Comparison of ENCODE assay signal across 1 cellular context in the genomic region with DNA sequence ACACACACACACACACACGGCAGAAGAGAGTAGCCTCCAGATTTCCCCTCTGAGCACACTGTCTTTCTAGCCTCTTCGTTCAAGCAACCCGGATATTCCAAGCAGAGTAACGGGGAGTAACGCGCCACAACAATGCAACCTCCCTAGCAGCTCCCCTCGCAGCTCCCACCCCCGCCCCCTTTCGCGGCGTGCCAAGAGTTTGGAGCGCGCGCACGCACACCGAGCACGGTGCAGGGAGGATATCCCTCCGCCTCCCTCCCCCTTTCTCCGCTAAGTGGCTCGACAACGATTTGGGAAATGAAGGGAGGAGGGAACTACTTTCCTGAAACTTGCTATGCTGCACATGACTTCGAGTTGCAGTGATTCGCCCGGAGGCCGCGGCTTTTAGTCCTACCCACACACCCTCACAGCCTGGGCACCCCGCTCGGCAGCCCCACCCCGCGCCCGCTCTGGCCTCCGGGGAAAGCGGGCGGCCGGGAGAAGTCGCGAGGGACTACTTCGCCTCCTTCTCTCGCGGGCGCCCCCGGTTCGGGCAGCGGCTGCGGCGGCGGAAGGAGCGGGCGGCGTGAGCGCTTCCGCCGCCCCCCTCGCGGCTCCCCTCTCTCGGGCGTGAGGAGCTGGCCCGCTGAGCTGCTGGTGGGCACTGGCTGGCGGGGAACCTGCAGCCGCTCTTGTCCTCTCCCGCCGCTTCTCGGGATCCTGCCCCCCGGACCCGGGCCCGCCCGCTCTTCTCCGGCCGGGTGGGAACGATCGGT.
TF ChIP-seq lines count a peak whose summit lies in the region.

No MANE protein-coding gene starts in this region.

TF ChIP-seq in HepG2, 621 proteins besides CTCF, POLR2A, EP300 and RAD21 (continued from another document and continues in another):
- TF ChIP-seq POGK (CRISPR knock-in tag; conservative IDR thresholded peaks at IDR 0.05) (no peak), KLF11 (CRISPR knock-in tag; IDR thresholded peaks at IDR 0.05) (0 out of 2 replicates have a peak, but pooled peaks have one; percentile 10), PRMT3 (CRISPR knock-in tag; IDR thresholded peaks at IDR 0.05; ENCODE audit: borderline replicate concordance, low read depth) (no peak), HMG20A (CRISPR knock-in tag; IDR thresholded peaks at IDR 0.05; ENCODE audit: borderline replicate concordance) (no peak), TBP (CRISPR knock-in tag; IDR thresholded peaks at IDR 0.05) (no peak), ZNF841 (CRISPR knock-in tag; IDR thresholded peaks at IDR 0.05; ENCODE audit: borderline replicate concordance) (no peak), MED13 (CRISPR knock-in tag; IDR thresholded peaks at IDR 0.05) (no peak), ZNF687 (CRISPR knock-in tag; IDR thresholded peaks at IDR 0.05) (peak; percentile 81), CHCHD3 (CRISPR knock-in tag; IDR thresholded peaks at IDR 0.05) (peak; percentile 54; the same call in 1 of the 2 replicates), ZNF264 (CRISPR knock-in tag; IDR thresholded peaks at IDR 0.05) (no peak), ZNF180 (CRISPR knock-in tag; IDR thresholded peaks at IDR 0.05; ENCODE audit: borderline replicate concordance, low read depth) (no peak), SIX1 (CRISPR knock-in tag; IDR thresholded peaks at IDR 0.05; ENCODE audit: borderline replicate concordance) (no peak), NR2F2 (IDR thresholded peaks at IDR 0.05; ENCODE audit: borderline replicate concordance, low read depth) (no peak), ZNF496 (CRISPR knock-in tag; IDR thresholded peaks at IDR 0.05; ENCODE audit: insufficient replicate concordance) (no peak), ZNF709 (CRISPR knock-in tag; IDR thresholded peaks at IDR 0.05) (0 out of 2 replicates have a peak, but pooled peaks have one; percentile 43), MTF1 (CRISPR knock-in tag; IDR thresholded peaks at IDR 0.05) (no peak), JARID2 (CRISPR knock-in tag; IDR thresholded peaks at IDR 0.05; ENCODE audit: insufficient replicate concordance) (no peak), ZNF577 (CRISPR knock-in tag; IDR thresholded peaks at IDR 0.05; ENCODE audit: borderline replicate concordance, low read depth) (no peak), HIVEP1 (CRISPR knock-in tag; IDR thresholded peaks at IDR 0.05) (no peak), ZFAT (CRISPR knock-in tag; conservative IDR thresholded peaks at IDR 0.05) (no peak), ZNF562 (CRISPR knock-in tag; IDR thresholded peaks at IDR 0.05; ENCODE audit: borderline replicate concordance) (no peak), YY1 (IDR thresholded peaks at IDR 0.05; ENCODE audit: insufficient read depth, insufficient replicate concordance, low read depth, low read length) (no peak), FOXK1 (CRISPR knock-in tag; IDR thresholded peaks at IDR 0.05; ENCODE audit: borderline replicate concordance, low read depth) (no peak), ERF (CRISPR knock-in tag; IDR thresholded peaks at IDR 0.05) (0 out of 2 replicates have a peak, but pooled peaks have one; percentile 3), ZNF691 (CRISPR knock-in tag; IDR thresholded peaks at IDR 0.05; ENCODE audit: borderline replicate concordance, low read depth) (no peak), ETV6 (CRISPR knock-in tag; conservative IDR thresholded peaks at IDR 0.05) (no peak), ZBTB39 (CRISPR knock-in tag; IDR thresholded peaks at IDR 0.05) (no peak), SAP130 (CRISPR knock-in tag; IDR thresholded peaks at IDR 0.05; ENCODE audit: low read depth) (peak; percentile 54; the same call in 1 of the 2 replicates), FOXA1 (IDR thresholded peaks at IDR 0.05) (no peak), FOXA1 (CRISPR knock-in tag; IDR thresholded peaks at IDR 0.05) (no peak), NFIB (CRISPR knock-in tag; IDR thresholded peaks at IDR 0.05; ENCODE audit: borderline replicate concordance) (no peak), ZNF674 (CRISPR knock-in tag; IDR thresholded peaks at IDR 0.05; ENCODE audit: low read depth) (no peak), ZNF430 (CRISPR knock-in tag; IDR thresholded peaks at IDR 0.05) (no peak), PITX1 (CRISPR knock-in tag; IDR thresholded peaks at IDR 0.05) (peak; percentile 20; the same call in 1 of the 2 replicates), NR3C1 (CRISPR knock-in tag; IDR thresholded peaks at IDR 0.05) (no peak), KDM1A (CRISPR knock-in tag; IDR thresholded peaks at IDR 0.05) (no peak), MAZ (IDR thresholded peaks at IDR 0.05; ENCODE audit: borderline replicate concordance, low read depth, low read length) (peak; percentile 92), MAZ (CRISPR knock-in tag; IDR thresholded peaks at IDR 0.05; ENCODE audit: low read depth) (0 out of 2 replicates have a peak, but pooled peaks have one; percentile 70)
- TF ChIP-seq, protein P1, sequence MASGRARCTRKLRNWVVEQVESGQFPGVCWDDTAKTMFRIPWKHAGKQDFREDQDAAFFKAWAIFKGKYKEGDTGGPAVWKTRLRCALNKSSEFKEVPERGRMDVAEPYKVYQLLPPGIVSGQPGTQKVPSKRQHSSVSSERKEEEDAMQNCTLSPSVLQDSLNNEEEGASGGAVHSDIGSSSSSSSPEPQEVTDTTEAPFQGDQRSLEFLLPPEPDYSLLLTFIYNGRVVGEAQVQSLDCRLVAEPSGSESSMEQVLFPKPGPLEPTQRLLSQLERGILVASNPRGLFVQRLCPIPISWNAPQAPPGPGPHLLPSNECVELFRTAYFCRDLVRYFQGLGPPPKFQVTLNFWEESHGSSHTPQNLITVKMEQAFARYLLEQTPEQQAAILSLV (CRISPR knock-in tag; IDR thresholded peaks at IDR 0.05; ENCODE audit: borderline replicate concordance) = no peak
- TF ChIP-seq, protein P2, sequence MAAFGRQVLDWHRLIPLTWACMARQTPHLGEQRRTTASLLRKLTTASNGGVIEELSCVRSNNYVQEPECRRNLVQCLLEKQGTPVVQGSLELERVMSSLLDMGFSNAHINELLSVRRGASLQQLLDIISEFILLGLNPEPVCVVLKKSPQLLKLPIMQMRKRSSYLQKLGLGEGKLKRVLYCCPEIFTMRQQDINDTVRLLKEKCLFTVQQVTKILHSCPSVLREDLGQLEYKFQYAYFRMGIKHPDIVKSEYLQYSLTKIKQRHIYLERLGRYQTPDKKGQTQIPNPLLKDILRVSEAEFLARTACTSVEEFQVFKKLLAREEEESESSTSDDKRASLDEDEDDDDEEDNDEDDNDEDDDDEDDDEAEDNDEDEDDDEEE (CRISPR knock-in tag; IDR thresholded peaks at IDR 0.05) = no peak
- TF ChIP-seq, protein P3, sequence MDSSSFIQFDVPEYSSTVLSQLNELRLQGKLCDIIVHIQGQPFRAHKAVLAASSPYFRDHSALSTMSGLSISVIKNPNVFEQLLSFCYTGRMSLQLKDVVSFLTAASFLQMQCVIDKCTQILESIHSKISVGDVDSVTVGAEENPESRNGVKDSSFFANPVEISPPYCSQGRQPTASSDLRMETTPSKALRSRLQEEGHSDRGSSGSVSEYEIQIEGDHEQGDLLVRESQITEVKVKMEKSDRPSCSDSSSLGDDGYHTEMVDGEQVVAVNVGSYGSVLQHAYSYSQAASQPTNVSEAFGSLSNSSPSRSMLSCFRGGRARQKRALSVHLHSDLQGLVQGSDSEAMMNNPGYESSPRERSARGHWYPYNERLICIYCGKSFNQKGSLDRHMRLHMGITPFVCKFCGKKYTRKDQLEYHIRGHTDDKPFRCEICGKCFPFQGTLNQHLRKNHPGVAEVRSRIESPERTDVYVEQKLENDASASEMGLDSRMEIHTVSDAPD (CRISPR knock-in tag; IDR thresholded peaks at IDR 0.05) = no peak
- TF ChIP-seq, protein P4, sequence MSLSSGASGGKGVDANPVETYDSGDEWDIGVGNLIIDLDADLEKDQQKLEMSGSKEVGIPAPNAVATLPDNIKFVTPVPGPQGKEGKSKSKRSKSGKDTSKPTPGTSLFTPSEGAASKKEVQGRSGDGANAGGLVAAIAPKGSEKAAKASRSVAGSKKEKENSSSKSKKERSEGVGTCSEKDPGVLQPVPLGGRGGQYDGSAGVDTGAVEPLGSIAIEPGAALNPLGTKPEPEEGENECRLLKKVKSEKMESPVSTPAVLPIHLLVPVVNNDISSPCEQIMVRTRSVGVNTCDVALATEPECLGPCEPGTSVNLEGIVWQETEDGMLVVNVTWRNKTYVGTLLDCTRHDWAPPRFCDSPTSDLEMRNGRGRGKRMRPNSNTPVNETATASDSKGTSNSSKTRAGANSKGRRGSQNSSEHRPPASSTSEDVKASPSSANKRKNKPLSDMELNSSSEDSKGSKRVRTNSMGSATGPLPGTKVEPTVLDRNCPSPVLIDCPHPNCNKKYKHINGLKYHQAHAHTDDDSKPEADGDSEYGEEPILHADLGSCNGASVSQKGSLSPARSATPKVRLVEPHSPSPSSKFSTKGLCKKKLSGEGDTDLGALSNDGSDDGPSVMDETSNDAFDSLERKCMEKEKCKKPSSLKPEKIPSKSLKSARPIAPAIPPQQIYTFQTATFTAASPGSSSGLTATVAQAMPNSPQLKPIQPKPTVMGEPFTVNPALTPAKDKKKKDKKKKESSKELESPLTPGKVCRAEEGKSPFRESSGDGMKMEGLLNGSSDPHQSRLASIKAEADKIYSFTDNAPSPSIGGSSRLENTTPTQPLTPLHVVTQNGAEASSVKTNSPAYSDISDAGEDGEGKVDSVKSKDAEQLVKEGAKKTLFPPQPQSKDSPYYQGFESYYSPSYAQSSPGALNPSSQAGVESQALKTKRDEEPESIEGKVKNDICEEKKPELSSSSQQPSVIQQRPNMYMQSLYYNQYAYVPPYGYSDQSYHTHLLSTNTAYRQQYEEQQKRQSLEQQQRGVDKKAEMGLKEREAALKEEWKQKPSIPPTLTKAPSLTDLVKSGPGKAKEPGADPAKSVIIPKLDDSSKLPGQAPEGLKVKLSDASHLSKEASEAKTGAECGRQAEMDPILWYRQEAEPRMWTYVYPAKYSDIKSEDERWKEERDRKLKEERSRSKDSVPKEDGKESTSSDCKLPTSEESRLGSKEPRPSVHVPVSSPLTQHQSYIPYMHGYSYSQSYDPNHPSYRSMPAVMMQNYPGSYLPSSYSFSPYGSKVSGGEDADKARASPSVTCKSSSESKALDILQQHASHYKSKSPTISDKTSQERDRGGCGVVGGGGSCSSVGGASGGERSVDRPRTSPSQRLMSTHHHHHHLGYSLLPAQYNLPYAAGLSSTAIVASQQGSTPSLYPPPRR (CRISPR knock-in tag; IDR thresholded peaks at IDR 0.05; ENCODE audit: borderline replicate concordance) = peak; percentile 62; the same call in 1 of the 2 replicates
